Comparison of ENCODE assay signal across 23 cellular contexts in genomic region chr3:179962617-179963387, GRCh38.
DNase-seq lines count a peak whose midpoint lies in the region; ATAC-seq and TF ChIP-seq lines count a peak whose summit lies in the region.
"Had no signal": no experiment of that assay in that cellular context is flagged by ENCODE, and none has a peak within 500 bp of the region (broad histone marks: within the 10 kb centered on the region; RNA-seq: fewer than 3 reads in every experiment).

No MANE protein-coding gene starts in this region.

- H3K4me3 ChIP-seq in breast epithelium (no peak overlapping the region), Loucy (ENCODE audit: low read length, poor library complexity, severe bottlenecking) (peak overlapping the region; percentile 6)
- H3K4me3 ChIP-seq: cardiac muscle cell, hepatocyte, testis had no signal

- peaks cover 9% of the 10 kb centered on the region for H3K4me1 Mint-ChIP-seq in MCF 10A (ENCODE audit: insufficient read depth, unreplicated experiment)
- H3K4me1 Mint-ChIP-seq in activated CD8-positive, alpha-beta memory T cell treated with anti-CD3 and anti-CD28 coated beads, Interleukin-2, amount 10 ng/mL, durations not matched to agents 7 days and 5 days: peaks cover 34% of the 10 kb centered on the region

- CTCF ChIA-PET in MCF 10A (lab: Yijun Ruan, JAX): interaction anchor here (1.0 kb wide), 1 partner anchor 212 kb away, joined by 4 read pairs; no protein-coding TSS in a partner anchor
- CTCF ChIA-PET in activated CD8-positive, alpha-beta memory T cell treated with anti-CD3 and anti-CD28 coated beads, Interleukin-2, amount 10 ng/mL, durations not matched to agents 7 days and 5 days (lab: Charles Lee): interaction anchor here (1.5 kb wide), 1 partner anchor 15 kb away, joined by 3 read pairs; no protein-coding TSS in a partner anchor

- intact Hi-C loops in MCF 10A (cut with micrococcal nuclease) (no loop called here), breast epithelium (cut with DNase I; ENCODE audit: low total_unique reads) (no loop called here)

- H3K36me3 Mint-ChIP-seq in MCF 10A (ENCODE audit: insufficient read depth, unreplicated experiment): peaks cover 6% of the 10 kb centered on the region
- H3K36me3 Mint-ChIP-seq in activated CD8-positive, alpha-beta memory T cell treated with anti-CD3 and anti-CD28 coated beads, Interleukin-2, amount 10 ng/mL, durations not matched to agents 7 days and 5 days: peaks cover 12% of the 10 kb centered on the region
- H3K36me3 Mint-ChIP-seq: activated CD4-positive, alpha-beta memory T cell treated with anti-CD3 and anti-CD28 coated beads for 36 hours; stimulated activated memory B cell treated with anti-CD40 and anti-IgM and Interleukin-4, amounts not matched to agents 10 μg/mL and 1 μg/mL and 100 μg/mL, for 72 hours had no signal

- no peak overlapping the region for H3K4me3 Mint-ChIP-seq in MCF 10A (ENCODE audit: unreplicated experiment)
- no peak overlapping the region for H3K4me3 Mint-ChIP-seq in activated CD8-positive, alpha-beta memory T cell treated with anti-CD3 and anti-CD28 coated beads, Interleukin-2, amount 10 ng/mL, durations not matched to agents 7 days and 5 days
- H3K4me3 Mint-ChIP-seq: activated B cell treated with CpG ODN at 0.5 μM for 24 hours; activated CD4-positive, alpha-beta memory T cell treated with anti-CD3 and anti-CD28 coated beads for 36 hours; activated T-cell treated with anti-CD3 and anti-CD28 coated beads, Interleukin-2, amount 50 U/mL, for 24 hours; CD4-positive, alpha-beta T cell; IgD-negative memory B cell; stimulated activated memory B cell treated with anti-CD40 and anti-IgM and Interleukin-4, amounts not matched to agents 10 μg/mL and 1 μg/mL and 100 μg/mL, for 72 hours had no signal

- H3K36me3 ChIP-seq in breast epithelium (no peaks in the 10 kb centered on the region), Loucy (ENCODE audit: insufficient read depth, low read length) (no peaks in the 10 kb centered on the region)
- H3K36me3 ChIP-seq: cardiac muscle cell had no signal

- no peaks in the 10 kb centered on the region for H4K20me1 ChIP-seq in Loucy (ENCODE audit: insufficient read depth, low read length, poor library complexity, severe bottlenecking)

- H3K9me3 Mint-ChIP-seq in MCF 10A (ENCODE audit: unreplicated experiment): no peaks in the 10 kb centered on the region
- H3K9me3 Mint-ChIP-seq in activated CD8-positive, alpha-beta memory T cell treated with anti-CD3 and anti-CD28 coated beads, Interleukin-2, amount 10 ng/mL, durations not matched to agents 7 days and 5 days (ENCODE audit: low read depth): peaks cover 5% of the 10 kb centered on the region
- H3K9me3 Mint-ChIP-seq: activated B cell treated with CpG ODN at 0.5 μM for 24 hours; activated CD4-positive, alpha-beta memory T cell treated with anti-CD3 and anti-CD28 coated beads for 36 hours; activated T-cell treated with anti-CD3 and anti-CD28 coated beads, Interleukin-2, amount 50 U/mL, for 24 hours; CD4-positive, alpha-beta T cell had no signal

- ATAC-seq in activated CD8-positive, alpha-beta memory T cell treated with anti-CD3 and anti-CD28 coated beads, Interleukin-2, amount 10 ng/mL, durations not matched to agents 7 days and 5 days: no peak
- ATAC-seq: stimulated activated memory B cell treated with anti-CD40 and anti-IgM and Interleukin-4, amounts not matched to agents 10 μg/mL and 1 μg/mL and 100 μg/mL, for 72 hours had no signal

- POLR2A ChIA-PET in MCF 10A (lab: Yijun Ruan, JAX): interaction anchor here (0.7 to 1.0 kb wide), 2 partner anchors 9 to 240 kb away, joined by 3 read pairs; no protein-coding TSS in a partner anchor

- H3K27me3 ChIP-seq in breast epithelium (no peaks in the 10 kb centered on the region), Loucy (ENCODE audit: insufficient read depth, low read length, poor library complexity, severe bottlenecking) (no peaks in the 10 kb centered on the region)
- H3K27me3 ChIP-seq: cardiac muscle cell, hepatocyte, testis had no signal

- TF ChIP-seq POLR2A in breast epithelium (IDR thresholded peaks at IDR 0.05): no peak

- H3K9ac ChIP-seq in Loucy (ENCODE audit: low read depth, low read length, poor library complexity, severe bottlenecking): peak overlapping the region; percentile 45

- BruUV-seq in MCF 10A (replicated peaks; lab: Mats Ljungman, UMichigan): no TSS peak

- H3K27ac ChIP-seq in breast epithelium: no peak overlapping the region
- H3K27ac ChIP-seq: cardiac muscle cell, hepatocyte, testis had no signal

- peak overlapping the region; percentile 37 for H2AFZ ChIP-seq in Loucy (ENCODE audit: low read length)
- H2AFZ ChIP-seq: hepatocyte had no signal

- peak overlapping the region; percentile 52 for H3K4me2 ChIP-seq in Loucy (ENCODE audit: low read depth, low read length, poor library complexity, severe bottlenecking)
- H3K4me2 ChIP-seq: hepatocyte had no signal

- peaks cover 40% of the 10 kb centered on the region; the same call in 1 of the 2 replicates for H3K79me2 ChIP-seq in Loucy (ENCODE audit: insufficient read depth, low read length)
- H3K79me2 ChIP-seq: hepatocyte had no signal

- no peaks in the 10 kb centered on the region for H3K27me3 Mint-ChIP-seq in MCF 10A (ENCODE audit: insufficient read depth, unreplicated experiment)
- H3K27me3 Mint-ChIP-seq in activated CD8-positive, alpha-beta memory T cell treated with anti-CD3 and anti-CD28 coated beads, Interleukin-2, amount 10 ng/mL, durations not matched to agents 7 days and 5 days: peaks cover 34% of the 10 kb centered on the region

- H3K27ac Mint-ChIP-seq in MCF 10A (ENCODE audit: low read depth, unreplicated experiment): no peak overlapping the region
- no peak overlapping the region for H3K27ac Mint-ChIP-seq in activated CD8-positive, alpha-beta memory T cell treated with anti-CD3 and anti-CD28 coated beads, Interleukin-2, amount 10 ng/mL, durations not matched to agents 7 days and 5 days
- H3K27ac Mint-ChIP-seq: activated B cell treated with CpG ODN at 0.5 μM for 24 hours; activated CD4-positive, alpha-beta memory T cell treated with anti-CD3 and anti-CD28 coated beads for 36 hours; activated T-cell treated with anti-CD3 and anti-CD28 coated beads, Interleukin-2, amount 50 U/mL, for 24 hours; CD4-positive, alpha-beta T cell; IgD-negative memory B cell; stimulated activated memory B cell treated with anti-CD40 and anti-IgM and Interleukin-4, amounts not matched to agents 10 μg/mL and 1 μg/mL and 100 μg/mL, for 72 hours had no signal

- H3K9me3 ChIP-seq in breast epithelium (no peaks in the 10 kb centered on the region), Loucy (ENCODE audit: insufficient read depth, low read depth, low read length) (no peaks in the 10 kb centered on the region)
- H3K9me3 ChIP-seq: testis had no signal

- no peaks in the 10 kb centered on the region for H3F3A ChIP-seq in Loucy (ENCODE audit: low read depth)

- H3K4me1 ChIP-seq in breast epithelium (no peaks in the 10 kb centered on the region), Loucy (ENCODE audit: insufficient read depth, low read length, poor library complexity, severe bottlenecking) (peaks cover 98% of the 10 kb centered on the region)
- H3K4me1 ChIP-seq: testis had no signal

- no peak for TF ChIP-seq CTCF in MCF 10A (IDR thresholded peaks at IDR 0.05; ENCODE audit: unreplicated experiment)
- no peak for TF ChIP-seq CTCF in breast epithelium (IDR thresholded peaks at IDR 0.05)
- TF ChIP-seq CTCF in Loucy (conservative IDR thresholded peaks at IDR 0.05; ENCODE audit: low read length): no peak

- H3K9me2 ChIP-seq in Loucy (replicated peaks; ENCODE audit: low read depth, low read length): no peaks in the 10 kb centered on the region

- DNase-seq in MCF 10A (ENCODE audit: unreplicated experiment) (peak; percentile 9), breast epithelium (ENCODE audit: low spot score in 2 of 2) (no peak), SHP77 treated with DMSO at 0.1 percent for 48 hours (lab: John Stamatoyannopoulos, UW) (peak; percentile 25), NCI-H748 (lab: John Stamatoyannopoulos, UW; ENCODE audit: unreplicated experiment) (no peak), NK-92 (lab: John Stamatoyannopoulos, UW; ENCODE audit: unreplicated experiment) (no peak)
- DNase-seq in activated CD8-positive, alpha-beta memory T cell treated with anti-CD3 and anti-CD28 coated beads, Interleukin-2, amount 10 ng/mL, durations not matched to agents 7 days and 5 days: no peak
- DNase-seq: activated B cell treated with CpG ODN at 0.5 μM for 24 hours; activated CD4-positive, alpha-beta memory T cell treated with anti-CD3 and anti-CD28 coated beads for 36 hours; activated naive CD4-positive, alpha-beta T cell treated with Interleukin-2 at 50 U/mL for 16 hours; activated T-cell treated with anti-CD3 and anti-CD28 coated beads, Interleukin-2, amount 50 U/mL, for 24 hours; amniotic stem cell; CD4-positive, alpha-beta T cell; DMS 273 treated with DMSO at 0.1 percent for 48 hours; NCI-H187 treated with DMSO at 0.1 percent for 48 hours; RPMI8226; stimulated activated CD4-positive, alpha-beta T cell treated with anti-CD3 and anti-CD28 coated beads, Interleukin-1b, Interleukin-23, amount 100 ng/mL, for 48 hours; T-helper 9 cell; testis had no signal

Comparison
In these comparisons a context has a peak if more than half of its experiments do, and no peak if none do; other contexts are left out.
1. DNase-seq: peak in MCF 10A (single experiment) and SHP77 treated with DMSO at 0.1 percent for 48 hours (single experiment); none in breast epithelium (0 of 2), NCI-H748 (single experiment), NK-92 (single experiment) and activated CD8-positive, alpha-beta memory T cell treated with anti-CD3 and anti-CD28 coated beads, Interleukin-2, amount 10 ng/mL, durations not matched to agents 7 days and 5 days (single experiment).